In genomic region chr6:37696220-37696840, GRCh38 we compare ENCODE assay signal across 1 cellular context.
TF ChIP-seq lines count a peak whose summit lies in the region.

No MANE protein-coding gene starts in this region.

TF ChIP-seq in GM12878, 131 proteins besides CTCF, POLR2A, EP300 and RAD21 (continued from another document):
- TF ChIP-seq ELK1 (IDR thresholded peaks at IDR 0.05; ENCODE audit: low read depth, low read length), result no peak
